23 cellular contexts compared by ENCODE assay signal in genomic region chr14:88550078-88550477, GRCh38. TPM values are rescaled to one million over a fixed set of nuclear protein-coding genes. Genes with fewer than 3 reads are reported as not detected.
"Had no signal": no experiment of that assay in that cellular context is flagged by ENCODE, and none has a peak within 500 bp of the region (broad histone marks: within the 10 kb centered on the region; RNA-seq: fewer than 3 reads in every experiment).

No MANE protein-coding gene starts in this region.

- H2AFZ ChIP-seq: neural progenitor cell had no signal

- H3K9ac ChIP-seq: neural progenitor cell, parathyroid adenoma had no signal

- H3K27ac Mint-ChIP-seq: effector memory CD8-positive, alpha-beta T cell; neural progenitor cell; stimulated activated memory B cell treated with anti-CD40 and anti-IgM and Interleukin-4, amounts not matched to agents 10 μg/mL and 1 μg/mL and 100 μg/mL, for 72 hours had no signal

- ATAC-seq: effector memory CD8-positive, alpha-beta T cell; heart right ventricle; left colon; left ventricle myocardium superior; lower lobe of right lung; naive thymus-derived CD8-positive, alpha-beta T cell; sciatic nerve; stimulated activated memory B cell treated with anti-CD40 and anti-IgM and Interleukin-4, amounts not matched to agents 10 μg/mL and 1 μg/mL and 100 μg/mL, for 72 hours; stimulated activated naive CD8-positive, alpha-beta T cell treated with anti-CD3 and anti-CD28 coated beads, Interleukin-15, Interleukin-2, amounts not matched to agents 100 U/mL and 50 U/mL, for 24 hours had no signal

- DNase-seq: dermis blood vessel endothelial cell; effector memory CD8-positive, alpha-beta T cell; erythroblast; esophagus squamous epithelium; foreskin melanocyte; glutamatergic neuron; heart right ventricle; hippocampal formation; kidney glomerular epithelial cell; left colon; left ventricle myocardium superior; lower lobe of right lung; naive thymus-derived CD8-positive, alpha-beta T cell; stimulated activated CD4-positive, alpha-beta T cell treated with anti-CD3 and anti-CD28 coated beads, Interleukin-4, amount 100 ng/mL, for 4 hours; stimulated activated naive CD8-positive, alpha-beta T cell treated with anti-CD3 and anti-CD28 coated beads, Interleukin-15, Interleukin-2, amounts not matched to agents 100 U/mL and 50 U/mL, for 24 hours; transverse colon had no signal

- H3K36me3 Mint-ChIP-seq: stimulated activated memory B cell treated with anti-CD40 and anti-IgM and Interleukin-4, amounts not matched to agents 10 μg/mL and 1 μg/mL and 100 μg/mL, for 72 hours had no signal

- H3K4me3 Mint-ChIP-seq: effector memory CD8-positive, alpha-beta T cell; neural progenitor cell; stimulated activated memory B cell treated with anti-CD40 and anti-IgM and Interleukin-4, amounts not matched to agents 10 μg/mL and 1 μg/mL and 100 μg/mL, for 72 hours had no signal

- H3K27me3 ChIP-seq: right atrium auricular region had no signal

- H3K36me3 ChIP-seq: prostate gland had no signal

- H3K9me3 ChIP-seq: esophagus squamous epithelium, heart right ventricle, lower lobe of right lung, prostate gland, right atrium auricular region, transverse colon had no signal

- H3K4me3 ChIP-seq: neural progenitor cell had no signal

- H3K27ac ChIP-seq: coronary artery, neural progenitor cell had no signal

- H3K9me3 Mint-ChIP-seq: effector memory CD8-positive, alpha-beta T cell; neural progenitor cell; stimulated activated memory B cell treated with anti-CD40 and anti-IgM and Interleukin-4, amounts not matched to agents 10 μg/mL and 1 μg/mL and 100 μg/mL, for 72 hours had no signal

RNA-seq across cellular contexts. Expression of gene PTPN21, which starts 4.7 kb away (rescaled TPM):
- total RNA-seq: naive thymus-derived CD8-positive, alpha-beta T cell had no signal
- polyA plus RNA-seq: naive thymus-derived CD8-positive, alpha-beta T cell had no signal
